ENCODE assay signal across 8 cellular contexts in the genomic region with DNA sequence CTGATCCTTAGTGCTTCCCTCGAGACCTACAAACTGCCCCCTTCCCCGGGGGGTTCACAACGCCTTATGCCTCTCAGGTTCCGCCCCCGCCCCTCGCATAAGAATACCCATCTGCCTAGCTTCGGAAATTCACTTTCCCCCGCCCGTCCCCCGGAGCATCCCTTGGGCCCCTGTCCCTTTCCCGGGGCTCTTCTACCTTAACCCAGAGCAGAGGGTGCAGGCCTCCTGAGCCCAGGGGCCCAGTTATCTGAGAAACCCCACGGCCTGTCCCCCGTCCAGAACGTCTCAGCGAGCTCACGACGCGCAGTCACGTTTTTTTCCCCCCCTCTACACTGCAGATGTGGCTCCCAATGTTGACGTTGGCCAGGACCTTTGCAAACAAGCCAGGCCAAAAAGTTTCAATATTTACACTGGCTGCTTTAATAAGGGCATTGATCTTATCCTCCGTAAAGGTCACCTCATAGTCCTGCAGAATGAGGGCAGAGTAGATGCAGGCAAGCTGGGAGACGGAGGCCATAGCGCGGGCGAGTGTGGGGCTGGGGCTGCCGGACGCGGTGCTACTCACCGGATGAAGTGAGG. TPM values are rescaled to one million over a fixed set of nuclear protein-coding genes. Genes with fewer than 3 reads are reported as not detected.
DNase-seq lines count a peak whose midpoint lies in the region; ATAC-seq, FAIRE-seq and TF ChIP-seq lines count a peak whose summit lies in the region.

No MANE protein-coding gene starts in this region.

- ATAC-seq in HG02870 (IDR thresholded peaks at IDR 0.05; ENCODE audit: unreplicated experiment), result peak; percentile 9
- ATAC-seq in right lobe of liver, result peak; percentile 65 to 81 (median 76)
- ATAC-seq in stimulated activated naive CD8-positive, alpha-beta T cell treated with anti-CD3 and anti-CD28 coated beads, Interleukin-15, Interleukin-2, amounts not matched to agents 100 U/mL and 50 U/mL, for 24 hours, result peak; percentile 17

- H3K27me3 ChIP-seq in NT2/D1 (ENCODE audit: insufficient read depth, insufficient read length), result no peaks in the 10 kb centered on the region
- no peaks in the 10 kb centered on the region for H3K27me3 ChIP-seq in right lobe of liver

- intact Hi-C loops in right lobe of liver (cut with DNase I), result no loop called here

- CTCF ChIA-PET in AG04449 (lab: Yijun Ruan, JAX), result interaction anchor here (0.9 to 2.4 kb wide), 2 partner anchors 8 to 145 kb away, joined by 3 to 14 read pairs; no protein-coding TSS in a partner anchor

- POLR2A ChIA-PET in AG04449 (lab: Yijun Ruan, JAX), result interaction anchor here (0.9 to 1.2 kb wide), 2 partner anchors 146 kb away, joined by 3 to 4 read pairs; no protein-coding TSS in a partner anchor

- H3K4me3 ChIP-seq in AG04449 (ENCODE audit: low read depth, low read length) (peak overlapping the region; percentile 85), NT2/D1 (ENCODE audit: insufficient read length, low read depth) (peak overlapping the region; percentile 72), coronary artery (peak overlapping the region; percentile 89), right lobe of liver (peak overlapping the region; percentile 76 to 85 (median 80))

- DNase-seq in AG04449 (ENCODE audit: low read depth, low spot score) (no peak), GM12891 (ENCODE audit: insufficient read length, low spot score) (no peak), NT2/D1 (ENCODE audit: low read depth, low spot score) (no peak), coronary artery (ENCODE audit: low spot score) (peak; percentile 75), right lobe of liver (peak; percentile 48 to 80 (median 71)), ACHN (no peak)
- DNase-seq in stimulated activated naive CD8-positive, alpha-beta T cell treated with anti-CD3 and anti-CD28 coated beads, Interleukin-15, Interleukin-2, amounts not matched to agents 100 U/mL and 50 U/mL, for 24 hours, result peak; percentile 41

- TF ChIP-seq POLR2A in GM12891 (IDR thresholded peaks at IDR 0.05; ENCODE audit: low read depth, low read length) (no peak), right lobe of liver (IDR thresholded peaks at IDR 0.05) (no peak)

- no peaks in the 10 kb centered on the region for H3K9me3 ChIP-seq in NT2/D1 (ENCODE audit: insufficient read depth, low read length)
- no peaks in the 10 kb centered on the region for H3K9me3 ChIP-seq in right lobe of liver

- peak overlapping the region; percentile 98 to 99 for H3K27ac ChIP-seq in coronary artery
- H3K27ac ChIP-seq in right lobe of liver, result peak overlapping the region; percentile 93 to 98 (median 93)

- peak overlapping the region; percentile 72 for H3K9ac ChIP-seq in NT2/D1 (ENCODE audit: insufficient read length, low read depth)

- H3K4me1 ChIP-seq in NT2/D1 (ENCODE audit: insufficient read depth, insufficient read length), result no peaks in the 10 kb centered on the region
- peaks cover 0 to 30% (median 12%) of the 10 kb centered on the region in 4 donors for H3K4me1 ChIP-seq in right lobe of liver

- peaks cover 8% of the 10 kb centered on the region for H3K36me3 ChIP-seq in NT2/D1 (ENCODE audit: insufficient read depth, insufficient read length, low read length)
- H3K36me3 ChIP-seq in right lobe of liver, result no peaks in the 10 kb centered on the region

- peak; percentile 16 for FAIRE-seq in GM12891 (lab: Jason Lieb, UNC)

- 1% methylated on average over 27 of the region's 29 CpGs for WGBS in right lobe of liver (ENCODE audit: insufficient coverage, low coverage, low lambda C conversion rate, missing lambda C conversion rate)

- TF ChIP-seq CTCF in AG04449 (IDR thresholded peaks at IDR 0.05; ENCODE audit: insufficient read depth, low read length, missing control alignments) (no peak), coronary artery (IDR thresholded peaks at IDR 0.05) (no peak), right lobe of liver (IDR thresholded peaks at IDR 0.05) (no peak)

- in situ Hi-C loops in ACHN (cut with HindIII; ENCODE audit: low pct_ligation_motif_present, low pct_unique_long_range_greater_than_20kb, low sequenced_read_pairs), result no loop called here

TF ChIP-seq in GM12891, 5 proteins besides CTCF, POLR2A, EP300 and RAD21:
- no peak for TF ChIP-seq SPI1 (IDR thresholded peaks at IDR 0.05; ENCODE audit: low read depth, low read length)
- TF ChIP-seq POU2F2 (IDR thresholded peaks at IDR 0.05; ENCODE audit: low read depth, low read length), result no peak
- TF ChIP-seq PAX5 (IDR thresholded peaks at IDR 0.05; ENCODE audit: insufficient read depth, low read length, severe bottlenecking), result no peak
- no peak for TF ChIP-seq TAF1 (IDR thresholded peaks at IDR 0.05; ENCODE audit: low read depth, low read length)
- no peak for TF ChIP-seq POLR2AphosphoS5 (IDR thresholded peaks at IDR 0.05; ENCODE audit: low read depth, low read length)
TF ChIP-seq in GM12891: peak in this region for 0.

RNA-seq across cellular contexts. Expression of gene NBR1, which starts 1.4 kb away (rescaled TPM):
- 26.6 TPM for polyA plus RNA-seq in GM12891 (2012; ENCODE audit: low read depth, missing spikeins)
- total RNA-seq in right lobe of liver, result 10 to 100 TPM; 34.7 to 71.0 (median 49.2) TPM

RNA-seq across cellular contexts. Expression of gene TMEM106A, which starts 42.0 kb away (rescaled TPM):
- polyA plus RNA-seq in GM12891 (2012; ENCODE audit: low read depth, missing spikeins), result 4.0 TPM
- total RNA-seq in right lobe of liver, result 1 to 10 TPM; 3.1 to 8.4 (median 4.5) TPM

RNA-seq across cellular contexts. Expression of gene BRCA1, which starts 44.5 kb away (rescaled TPM):
- polyA plus RNA-seq in GM12891 (2012; ENCODE audit: low read depth, missing spikeins), result 19.3 TPM
- total RNA-seq in right lobe of liver, result 1 to 10 TPM; 3.1 to 6.7 (median 3.9) TPM

RNA-seq across cellular contexts. Expression of gene CCDC200, which starts 58.8 kb away (rescaled TPM):
- polyA plus RNA-seq in GM12891 (2012; ENCODE audit: low read depth, missing spikeins), result 2.0 TPM
- not detected for total RNA-seq in right lobe of liver

Comparison
In these comparisons a context has a peak if more than half of its experiments do, and no peak if none do; other contexts are left out.
1. DNase-seq: peak in coronary artery (single experiment), right lobe of liver (3 of 3) and stimulated activated naive CD8-positive, alpha-beta T cell treated with anti-CD3 and anti-CD28 coated beads, Interleukin-15, Interleukin-2, amounts not matched to agents 100 U/mL and 50 U/mL, for 24 hours (single experiment); none in AG04449 (single experiment), GM12891 (single experiment), NT2/D1 (single experiment) and ACHN (single experiment).
2. ATAC-seq: peak in every context shown above with its lines; median percentile 76 in right lobe of liver; 17 in stimulated activated naive CD8-positive, alpha-beta T cell treated with anti-CD3 and anti-CD28 coated beads, Interleukin-15, Interleukin-2, amounts not matched to agents 100 U/mL and 50 U/mL, for 24 hours; 9 in HG02870.
3. Peak in every context shown above with its lines, with median percentiles within 50 percentile points of each other: H3K4me3 ChIP-seq.